In genomic region chr3:100532411-100532810, GRCh38 we compare ENCODE assay signal across 15 cellular contexts. TPM values are rescaled to one million over a fixed set of nuclear protein-coding genes. Genes with fewer than 3 reads are reported as not detected.
DNase-seq lines count a peak whose midpoint lies in the region; ATAC-seq and TF ChIP-seq lines count a peak whose summit lies in the region.
"Had no signal": no experiment of that assay in that cellular context is flagged by ENCODE, and none has a peak within 500 bp of the region (broad histone marks: within the 10 kb centered on the region; RNA-seq: fewer than 3 reads in every experiment).

No MANE protein-coding gene starts in this region.

- no peak overlapping the region for H3K4me2 ChIP-seq in GM23248 (ENCODE audit: unreplicated experiment)

- H3K9me2 ChIP-seq in GM23248 (ENCODE audit: insufficient read depth): no peaks in the 10 kb centered on the region

- H3K27me3 Mint-ChIP-seq in nephron progenitor cell (ENCODE audit: low read depth, poor library complexity): no peaks in the 10 kb centered on the region

- 90% methylated on average over 6 of the region's 6 CpGs for WGBS in GM23248 (ENCODE audit: low coverage in 1 of 2, low lambda C conversion rate in 2 of 2, missing lambda C conversion rate in 2 of 2), 2 experiments

- in situ Hi-C loops in GM23248 (cut with MboI) (no loop called here), ACHN (cut with HindIII; ENCODE audit: low pct_ligation_motif_present, low pct_unique_long_range_greater_than_20kb, low sequenced_read_pairs) (no loop called here)

- peaks cover 11% of the 10 kb centered on the region for H3K36me3 Mint-ChIP-seq in nephron progenitor cell (ENCODE audit: low read depth)
- H3K36me3 Mint-ChIP-seq: CD8-positive, alpha-beta T cell had no signal

- DNase-seq in GM23248: no peak
- peak; percentile 58 for DNase-seq in NCI-H1105 treated with DMSO at 0.1 percent for 48 hours (lab: John Stamatoyannopoulos, UW)
- no peak for DNase-seq in breast epithelium (ENCODE audit: low spot score in 2 of 2)
- DNase-seq in nephron progenitor cell: no peak
- DNase-seq in ACHN: no peak
- DNase-seq in cerebellar cortex (ENCODE audit: low spot score): no peak
- DNase-seq: BE2C; CD8-positive, alpha-beta T cell; COR-L47; DND-41; GDM1; IMR-90 had no signal

- no peaks in the 10 kb centered on the region for H3K27me3 ChIP-seq in GM23248 (replicated peaks; ENCODE audit: insufficient read depth)
- H3K27me3 ChIP-seq in breast epithelium: no peaks in the 10 kb centered on the region
- H3K27me3 ChIP-seq: BE2C had no signal

- no peaks in the 10 kb centered on the region for H3K36me3 ChIP-seq in GM23248 (ENCODE audit: low read depth)
- no peaks in the 10 kb centered on the region for H3K36me3 ChIP-seq in breast epithelium
- H3K36me3 ChIP-seq: BE2C had no signal

- peak overlapping the region; percentile 7 for H3K27ac Mint-ChIP-seq in nephron progenitor cell
- H3K27ac Mint-ChIP-seq: CD8-positive, alpha-beta T cell had no signal

- peaks cover 8% of the 10 kb centered on the region; the same call in 1 of the 2 replicates for H3K79me2 ChIP-seq in GM23248 (ENCODE audit: insufficient read depth)

- no peaks in the 10 kb centered on the region for H4K20me1 ChIP-seq in GM23248 (ENCODE audit: insufficient read depth)

- no peak for ATAC-seq in GM21423 (IDR thresholded peaks at IDR 0.05; ENCODE audit: unreplicated experiment)
- no peak for ATAC-seq in HG03442 (IDR thresholded peaks at IDR 0.05; ENCODE audit: unreplicated experiment)
- ATAC-seq: CD8-positive, alpha-beta T cell had no signal

- H2AFZ ChIP-seq in GM23248: no peak overlapping the region

- H3K4me1 ChIP-seq in GM23248 (ENCODE audit: insufficient read depth): peaks cover 45% of the 10 kb centered on the region
- no peaks in the 10 kb centered on the region for H3K4me1 ChIP-seq in breast epithelium
- H3K4me1 ChIP-seq: BE2C had no signal

- H3K9me3 ChIP-seq in GM23248 (ENCODE audit: low read depth) (no peaks in the 10 kb centered on the region), breast epithelium (no peaks in the 10 kb centered on the region)
- H3K9me3 ChIP-seq: BE2C had no signal

- peaks cover 36% of the 10 kb centered on the region for H3F3A ChIP-seq in GM23248 (ENCODE audit: insufficient read depth)

- H3K27ac ChIP-seq in GM23248: peak overlapping the region; percentile 70; the same call in 1 of the 2 replicates
- peak overlapping the region; percentile 41 to 45 for H3K27ac ChIP-seq in breast epithelium
- H3K27ac ChIP-seq: C4-2B had no signal

- H3K4me3 ChIP-seq in GM23248: no peak overlapping the region
- H3K4me3 ChIP-seq in breast epithelium: no peak overlapping the region

- no peak overlapping the region for H3K4me3 Mint-ChIP-seq in nephron progenitor cell
- H3K4me3 Mint-ChIP-seq: CD8-positive, alpha-beta T cell had no signal

- no peaks in the 10 kb centered on the region for H3K4me1 Mint-ChIP-seq in nephron progenitor cell

- TF ChIP-seq CTCF in breast epithelium (IDR thresholded peaks at IDR 0.05) (no peak), nephron progenitor cell (IDR thresholded peaks at IDR 0.05) (no peak)

- TF ChIP-seq POLR2A in breast epithelium (IDR thresholded peaks at IDR 0.05): no peak

- intact Hi-C loops in breast epithelium (cut with DNase I; ENCODE audit: low total_unique reads): no loop called here

- no peak overlapping the region for H3K9ac ChIP-seq in GM23248

- no peaks in the 10 kb centered on the region for H3K9me3 Mint-ChIP-seq in nephron progenitor cell
- H3K9me3 Mint-ChIP-seq: CD8-positive, alpha-beta T cell had no signal

RNA-seq across cellular contexts. Expression of gene TMEM45A, which starts 40.0 kb away (rescaled TPM):
- 84.9 and 87.7 TPM in 2 replicates for total RNA-seq in GM23248 (2014; rRNA removed; shearing (Covaris generic))
- polyA plus RNA-seq in GM23248 (2016; fragmentation: Nextera tagmentation; extraction: Ambion mirVana): 133 and 134 TPM in 2 replicates
- 10 to 100 TPM; 19.7 to 24.5 (median 20.9) TPM for total RNA-seq in breast epithelium
